15 cellular contexts compared by ENCODE assay signal in genomic region chr7:112638675-112639400, GRCh38.
"Had no signal": no experiment of that assay in that cellular context is flagged by ENCODE, and none has a peak within 500 bp of the region (broad histone marks: within the 10 kb centered on the region; RNA-seq: fewer than 3 reads in every experiment).

No MANE protein-coding gene starts in this region.

- H3K4me3 Mint-ChIP-seq: endodermal cell, type B pancreatic cell, WTC11 had no signal

- H3K27ac Mint-ChIP-seq: activated T-helper 2 cell treated with anti-CD3 and anti-CD28 coated beads, Interferon-gamma antibody, Interleukin-2, Interleukin-4, amounts not matched to agents 10 μg/mL and 5 μg/mL and 100 μg/mL, durations not matched to agents 14 hours and 24 hours and 36 hours; endodermal cell; type B pancreatic cell; WTC11 had no signal

- H3K4me1 Mint-ChIP-seq: endodermal cell, WTC11 had no signal

- H3K27me3 ChIP-seq: ovary, sigmoid colon had no signal

- H3K4me1 ChIP-seq: sigmoid colon had no signal

- H3K27ac ChIP-seq: ovary, sigmoid colon had no signal

- H3K9me3 Mint-ChIP-seq: type B pancreatic cell had no signal

- H3K9me3 ChIP-seq: ovary, sigmoid colon had no signal

- H3K36me3 Mint-ChIP-seq: type B pancreatic cell had no signal

- H3K27me3 Mint-ChIP-seq: type B pancreatic cell had no signal

- DNase-seq: activated CD4-positive, alpha-beta T cell treated with anti-CD3 and anti-CD28 coated beads for 48 hours; activated naive CD4-positive, alpha-beta T cell treated with anti-CD3 and anti-CD28 coated beads, Interleukin-2, amount 50 U/mL, for 16 hours; central memory CD4-positive, alpha-beta T cell; dermis blood vessel endothelial cell; endodermal cell; erythroblast; hippocampal formation; ovary; sigmoid colon; stimulated activated CD4-positive, alpha-beta T cell treated with anti-CD3 and anti-CD28 coated beads, Interleukin-2, amount 100 ng/mL, for 24 hours; stimulated activated naive CD4-positive, alpha-beta T cell; T-helper 2 cell had no signal

- H3K36me3 ChIP-seq: ovary, sigmoid colon had no signal

- H3K4me3 ChIP-seq: ovary, sigmoid colon had no signal
